In the genomic region with DNA sequence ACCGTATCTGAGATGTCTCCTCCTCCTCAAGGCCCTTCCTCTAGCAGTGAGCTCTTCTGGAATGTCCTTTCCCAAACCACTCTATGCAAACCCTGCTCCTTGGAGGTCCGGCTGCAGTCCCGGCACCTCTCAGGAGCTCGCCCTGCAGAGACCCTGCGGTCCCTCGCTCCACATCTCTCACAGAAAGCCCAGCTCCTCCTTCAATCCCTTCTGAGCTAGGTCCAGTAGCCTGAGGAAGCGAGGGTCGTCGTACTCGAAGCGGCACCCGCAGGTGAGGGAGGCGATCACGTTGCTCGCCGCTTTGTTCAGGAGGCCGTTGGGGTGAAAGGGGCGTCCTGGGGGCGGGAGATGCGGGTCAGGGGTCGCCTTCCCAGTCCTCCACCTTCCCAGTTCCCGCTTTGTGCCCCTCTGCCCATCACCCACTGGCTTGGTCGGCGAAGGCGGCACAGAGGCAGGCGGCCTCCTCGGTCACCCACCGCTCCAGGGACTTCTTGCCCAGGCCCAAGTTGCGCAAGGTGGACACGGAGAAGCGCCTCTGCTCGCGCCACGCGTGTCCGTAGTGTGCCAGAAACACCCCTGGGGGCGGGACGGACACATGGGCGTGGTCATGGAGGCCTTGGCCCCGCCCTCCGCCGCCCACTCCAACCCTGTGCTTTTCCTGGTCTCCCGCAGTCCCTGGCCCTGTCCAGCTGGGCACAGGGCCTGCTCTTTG, we compare ENCODE assay signal across 30 cellular contexts. TPM values are rescaled to one million over a fixed set of nuclear protein-coding genes. Genes with fewer than 3 reads are reported as not detected.
DNase-seq lines count a peak whose midpoint lies in the region; ATAC-seq and TF ChIP-seq lines count a peak whose summit lies in the region.
"Had no signal": no experiment of that assay in that cellular context is flagged by ENCODE, and none has a peak within 500 bp of the region (broad histone marks: within the 10 kb centered on the region; RNA-seq: fewer than 3 reads in every experiment).

No MANE protein-coding gene starts in this region.

- peak overlapping the region; percentile 78 for H3K27ac Mint-ChIP-seq in activated naive CD4-positive, alpha-beta T cell treated with anti-CD3 and anti-CD28 coated beads, Interleukin-2, amount 10 ng/mL, durations not matched to agents 7 days and 5 days
- H3K27ac Mint-ChIP-seq in activated naive CD4-positive, alpha-beta T cell treated with anti-CD3 and anti-CD28 coated beads for 36 hours = no peak overlapping the region
- H3K27ac Mint-ChIP-seq in Caco-2 (ENCODE audit: unreplicated experiment) (peak overlapping the region; percentile 24), WTC11 (no peak overlapping the region)
- H3K27ac Mint-ChIP-seq: CD4-positive, alpha-beta T cell; mesothelial cell of epicardium; T-helper 17 cell had no signal

- no peaks in the 10 kb centered on the region for H3K9me3 Mint-ChIP-seq in activated naive CD4-positive, alpha-beta T cell treated with anti-CD3 and anti-CD28 coated beads, Interleukin-2, amount 10 ng/mL, durations not matched to agents 7 days and 5 days
- H3K9me3 Mint-ChIP-seq in activated naive CD4-positive, alpha-beta T cell treated with anti-CD3 and anti-CD28 coated beads for 36 hours = no peaks in the 10 kb centered on the region
- no peaks in the 10 kb centered on the region for H3K9me3 Mint-ChIP-seq in Caco-2 (ENCODE audit: unreplicated experiment)
- peaks cover 4% of the 10 kb centered on the region; the same call in 1 of the 2 replicates for H3K9me3 Mint-ChIP-seq in WTC11
- H3K9me3 Mint-ChIP-seq: CD4-positive, alpha-beta T cell; mesothelial cell of epicardium; naive thymus-derived CD4-positive, alpha-beta T cell had no signal

- H3K4me1 ChIP-seq in Caco-2 (no peaks in the 10 kb centered on the region), left lung (no peaks in the 10 kb centered on the region), suprapubic skin (peaks cover 10% of the 10 kb centered on the region)
- H3K4me1 ChIP-seq: colonic mucosa, stomach, transverse colon had no signal

- intact Hi-C loops in activated naive CD4-positive, alpha-beta T cell treated with anti-CD3 and anti-CD28 coated beads for 36 hours (cut with micrococcal nuclease) = no loop called here
- intact Hi-C loops in Caco-2 (cut with micrococcal nuclease; ENCODE audit: unreplicated experiment) = no loop called here
- intact Hi-C loops in left lung (cut with DNase I) = no loop called here

- H3K9me3 ChIP-seq in Caco-2 (no peaks in the 10 kb centered on the region), left lung (no peaks in the 10 kb centered on the region), suprapubic skin (no peaks in the 10 kb centered on the region)
- H3K9me3 ChIP-seq: colonic mucosa, stomach, transverse colon had no signal

- no peak overlapping the region for H3K27ac ChIP-seq in left lung
- H3K27ac ChIP-seq in suprapubic skin = no peak overlapping the region
- H3K27ac ChIP-seq: colonic mucosa, foreskin keratinocyte, KMS-11, stomach, transverse colon had no signal

- H3K36me3 ChIP-seq in Caco-2 (ENCODE audit: control insufficient read depth, insufficient read depth, low read length) (no peaks in the 10 kb centered on the region), left lung (peaks cover 0 to 19% of the 10 kb centered on the region in 2 donors), suprapubic skin (peaks cover 54% of the 10 kb centered on the region)
- H3K36me3 ChIP-seq: colonic mucosa, transverse colon had no signal

- POLR2A ChIA-PET in Caco-2 (lab: Charles Lee) (no interaction called here), WTC11 (lab: Charles Lee) (no interaction called here)

- H3K4me3 Mint-ChIP-seq in activated naive CD4-positive, alpha-beta T cell treated with anti-CD3 and anti-CD28 coated beads, Interleukin-2, amount 10 ng/mL, durations not matched to agents 7 days and 5 days = no peak overlapping the region
- H3K4me3 Mint-ChIP-seq in activated naive CD4-positive, alpha-beta T cell treated with anti-CD3 and anti-CD28 coated beads for 36 hours = no peak overlapping the region
- H3K4me3 Mint-ChIP-seq in Caco-2 (ENCODE audit: unreplicated experiment) (no peak overlapping the region), WTC11 (no peak overlapping the region)
- H3K4me3 Mint-ChIP-seq: CD4-positive, alpha-beta T cell; mesothelial cell of epicardium; naive thymus-derived CD4-positive, alpha-beta T cell; T-helper 17 cell had no signal

- no peaks in the 10 kb centered on the region for H3K27me3 ChIP-seq in Caco-2 (replicated peaks; ENCODE audit: control insufficient read depth, insufficient read depth, low read length)
- H3K27me3 ChIP-seq in left lung = no peaks in the 10 kb centered on the region
- H3K27me3 ChIP-seq in suprapubic skin = no peaks in the 10 kb centered on the region
- H3K27me3 ChIP-seq: colonic mucosa, foreskin keratinocyte, stomach, transverse colon had no signal

- 91% methylated on average over 40 of the region's 43 CpGs for WGBS in suprapubic skin

- BruUV-seq in Caco-2 (replicated peaks; lab: Mats Ljungman, UMichigan) = no TSS peak

- H3K27me3 Mint-ChIP-seq in activated naive CD4-positive, alpha-beta T cell treated with anti-CD3 and anti-CD28 coated beads, Interleukin-2, amount 10 ng/mL, durations not matched to agents 7 days and 5 days = no peaks in the 10 kb centered on the region
- H3K27me3 Mint-ChIP-seq in activated naive CD4-positive, alpha-beta T cell treated with anti-CD3 and anti-CD28 coated beads for 36 hours (ENCODE audit: low read depth) = no peaks in the 10 kb centered on the region
- no peaks in the 10 kb centered on the region for H3K27me3 Mint-ChIP-seq in Caco-2 (ENCODE audit: insufficient read depth, unreplicated experiment)
- H3K27me3 Mint-ChIP-seq in WTC11 (ENCODE audit: low read depth) = no peaks in the 10 kb centered on the region
- H3K27me3 Mint-ChIP-seq: CD4-positive, alpha-beta T cell; naive thymus-derived CD4-positive, alpha-beta T cell; T-helper 17 cell had no signal

- H3K4me3 ChIP-seq in Caco-2 (ENCODE audit: low read depth, low read length) (no peak overlapping the region), left lung (no peak overlapping the region), suprapubic skin (no peak overlapping the region)
- H3K4me3 ChIP-seq: colonic mucosa, stomach, transverse colon had no signal

- CTCF ChIA-PET in activated naive CD4-positive, alpha-beta T cell treated with anti-CD3 and anti-CD28 coated beads, Interleukin-2, amount 10 ng/mL, durations not matched to agents 7 days and 5 days (lab: Charles Lee) = no interaction called here
- CTCF ChIA-PET in activated naive CD4-positive, alpha-beta T cell treated with anti-CD3 and anti-CD28 coated beads for 36 hours (lab: Charles Lee) = no interaction called here
- CTCF ChIA-PET in Caco-2 (lab: Charles Lee) (no interaction called here), WTC11 (lab: Charles Lee) (interaction anchor here (0.6 to 1.8 kb wide), 4 partner anchors 17 to 292 kb away, joined by 3 to 5 read pairs (median 3); a partner anchor contains a TSS)

- no peak for TF ChIP-seq CTCF in Caco-2 (IDR thresholded peaks at IDR 0.05; ENCODE audit: insufficient read depth in 1 of 2, low read depth in 1 of 2, low read length in 1 of 2, severe bottlenecking in 1 of 2, unreplicated experiment in 1 of 2)
- no peak for TF ChIP-seq CTCF in WTC11 (IDR thresholded peaks at IDR 0.05)
- TF ChIP-seq CTCF in left lung (IDR thresholded peaks at IDR 0.05) = no peak
- no peak for TF ChIP-seq CTCF in suprapubic skin (IDR thresholded peaks at IDR 0.05)

- no peak for TF ChIP-seq POLR2A in suprapubic skin (IDR thresholded peaks at IDR 0.05)

- peaks cover 27% of the 10 kb centered on the region for H3K36me3 Mint-ChIP-seq in activated naive CD4-positive, alpha-beta T cell treated with anti-CD3 and anti-CD28 coated beads, Interleukin-2, amount 10 ng/mL, durations not matched to agents 7 days and 5 days
- H3K36me3 Mint-ChIP-seq in activated naive CD4-positive, alpha-beta T cell treated with anti-CD3 and anti-CD28 coated beads for 36 hours (ENCODE audit: low read depth) = peaks cover 12% of the 10 kb centered on the region
- H3K36me3 Mint-ChIP-seq in Caco-2 (ENCODE audit: insufficient read depth, unreplicated experiment) = peaks cover 50% of the 10 kb centered on the region
- H3K36me3 Mint-ChIP-seq in WTC11 = peaks cover 34% of the 10 kb centered on the region

- H3K4me1 Mint-ChIP-seq in activated naive CD4-positive, alpha-beta T cell treated with anti-CD3 and anti-CD28 coated beads, Interleukin-2, amount 10 ng/mL, durations not matched to agents 7 days and 5 days = no peaks in the 10 kb centered on the region
- no peaks in the 10 kb centered on the region for H3K4me1 Mint-ChIP-seq in activated naive CD4-positive, alpha-beta T cell treated with anti-CD3 and anti-CD28 coated beads for 36 hours (ENCODE audit: low read depth)
- H3K4me1 Mint-ChIP-seq in Caco-2 (ENCODE audit: low read depth, unreplicated experiment) (no peaks in the 10 kb centered on the region), WTC11 (no peaks in the 10 kb centered on the region)
- H3K4me1 Mint-ChIP-seq: mesothelial cell of epicardium had no signal

- ATAC-seq in WTC11 = peak; percentile 76
- peak; percentile 51 for ATAC-seq in left lung
- ATAC-seq: esophagus mucosa; foreskin keratinocyte; naive thymus-derived CD4-positive, alpha-beta T cell; SK-N-SH treated with all-trans-retinoic acid at 6 μM for 48 hours; T-helper 17 cell had no signal

- no peak for TF ChIP-seq EP300 in suprapubic skin (IDR thresholded peaks at IDR 0.05)

- DNase-seq in activated naive CD4-positive, alpha-beta T cell treated with anti-CD3 and anti-CD28 coated beads, Interleukin-2, amount 10 ng/mL, durations not matched to agents 7 days and 5 days = no peak
- no peak for DNase-seq in activated naive CD4-positive, alpha-beta T cell treated with anti-CD3 and anti-CD28 coated beads for 36 hours
- DNase-seq in Caco-2 = no peak
- peak; percentile 49 for DNase-seq in WTC11 (ENCODE audit: low spot score)
- DNase-seq in left lung = no peak
- DNase-seq in suprapubic skin (ENCODE audit: low spot score in 2 of 2) = no peak
- DNase-seq in NCI-H1048 (lab: John Stamatoyannopoulos, UW) = no peak
- no peak for DNase-seq in NCI-H2029 (lab: John Stamatoyannopoulos, UW)
- DNase-seq: activated CD4-positive, CD25-positive, alpha-beta regulatory T cell treated with anti-CD3 and anti-CD28 coated beads, Interleukin-2, amount 50 U/mL, for 72 hours; activated effector memory CD4-positive, alpha-beta T cell treated with anti-CD3 and anti-CD28 coated beads, Interleukin-2, amount 50 U/mL, for 16 hours; CD4-positive, alpha-beta T cell; colonic mucosa; effector memory CD4-positive, alpha-beta T cell; EL; foreskin keratinocyte; hippocampal formation; MM.1S; naive thymus-derived CD4-positive, alpha-beta T cell; NCI-H1436; NCI-H2107; NCI-H446; occipital lobe; stomach; T-helper 17 cell; transverse colon had no signal

RNA-seq across cellular contexts. Expression of a gene that starts 21.5 kb away (rescaled TPM):
- 1 to 10 TPM in 1 of 2 experiments, under 1 TPM in 1; 0.89 to 1.4 TPM for total RNA-seq in activated naive CD4-positive, alpha-beta T cell treated with anti-CD3 and anti-CD28 coated beads for 36 hours
- total RNA-seq in Caco-2 (2022) (1.7 TPM in 2 replicates), WTC11 (2021) (1.4 to 1.7 TPM (median 1.6 TPM) in 3 replicates), left lung (1 to 10 TPM in 1 of 2 donors, under 1 TPM in 1; 0.96 to 1.1 TPM), suprapubic skin (1 to 10 TPM in 3 of 4 donors, under 1 TPM in 1; 0.72 to 4.7 (median 2.0) TPM)
- total RNA-seq: skeletal muscle tissue had no signal

Comparison
In these comparisons a context has a peak if more than half of its experiments do, and no peak if none do; other contexts are left out.
1. H3K27ac Mint-ChIP-seq: peak in activated naive CD4-positive, alpha-beta T cell treated with anti-CD3 and anti-CD28 coated beads, Interleukin-2, amount 10 ng/mL, durations not matched to agents 7 days and 5 days (single experiment) and Caco-2 (single experiment); none in activated naive CD4-positive, alpha-beta T cell treated with anti-CD3 and anti-CD28 coated beads for 36 hours (single experiment) and WTC11 (single experiment).